ENCODE assay signal across 17 cellular contexts in the genomic region with DNA sequence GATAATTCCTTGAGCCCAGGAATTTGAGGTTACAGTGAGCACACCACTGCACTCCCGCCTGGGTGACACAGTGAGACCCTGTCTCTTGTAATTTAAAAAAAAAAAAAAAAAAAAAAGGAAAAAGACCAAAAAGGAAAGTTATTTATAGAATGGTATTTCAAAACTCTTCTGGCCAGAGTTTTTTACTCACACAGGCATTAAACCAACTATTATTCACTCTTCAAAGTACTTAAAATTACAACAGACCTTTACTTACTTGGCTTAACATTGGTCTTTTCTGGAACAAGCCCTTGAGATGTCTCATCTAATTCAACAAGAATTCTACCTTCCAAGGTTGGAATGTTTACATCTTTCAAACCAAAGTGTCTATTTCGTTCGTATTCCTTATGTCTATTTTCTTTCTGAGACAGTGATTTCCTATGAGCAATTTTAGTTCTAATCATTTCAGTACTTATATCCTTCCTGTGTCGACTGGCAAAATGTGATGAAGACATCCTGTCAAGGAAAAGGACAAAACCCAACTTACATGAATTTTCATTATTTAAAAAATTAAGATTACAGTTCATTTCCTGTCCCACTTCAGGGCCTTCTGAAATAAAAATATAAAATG. TPM values are rescaled to one million over a fixed set of nuclear protein-coding genes. Genes with fewer than 3 reads are reported as not detected.
DNase-seq lines count a peak whose midpoint lies in the region; ATAC-seq and TF ChIP-seq lines count a peak whose summit lies in the region.
"Had no signal": no experiment of that assay in that cellular context is flagged by ENCODE, and none has a peak within 500 bp of the region (broad histone marks: within the 10 kb centered on the region; RNA-seq: fewer than 3 reads in every experiment).

No MANE protein-coding gene starts in this region.

- in situ Hi-C loops in G401 (cut with HindIII; ENCODE audit: low sequenced_read_pairs): no loop called here

- H3K9ac ChIP-seq in iPS-20b (ENCODE audit: low read depth, low read length): peak overlapping the region; percentile 94; the same call in 1 of the 2 replicates

- no peaks in the 10 kb centered on the region for H3K27me3 ChIP-seq in iPS-20b (ENCODE audit: insufficient read depth, low read length)
- H3K27me3 ChIP-seq: thyroid gland had no signal

- peaks cover 9% of the 10 kb centered on the region for H3K9me3 Mint-ChIP-seq in WTC11
- H3K9me3 Mint-ChIP-seq: dendritic cell treated with granulocyte-macrophage colony-stimulating factor and Interleukin-4, amounts not matched to agents 40 ng/mL and 50 ng/mL, for 4 days had no signal

- H3K36me3 ChIP-seq in iPS-20b (ENCODE audit: insufficient read depth, low read depth, low read length): peaks cover 40% of the 10 kb centered on the region
- H3K36me3 ChIP-seq: thyroid gland had no signal

- H3K36me3 Mint-ChIP-seq in WTC11: peaks cover 49% of the 10 kb centered on the region

- POLR2A ChIA-PET in WTC11 (lab: Charles Lee): interaction anchor here (0.6 to 1.3 kb wide), 2 partner anchors 12 to 220 kb away, joined by 3 to 7 read pairs; no protein-coding TSS in a partner anchor

- ATAC-seq in WTC11: no peak
- no peak for ATAC-seq in GM21723 (IDR thresholded peaks at IDR 0.05; ENCODE audit: unreplicated experiment)
- ATAC-seq in HG03139 (IDR thresholded peaks at IDR 0.05; ENCODE audit: unreplicated experiment): no peak

- H3K4me3 ChIP-seq in GM12865 (ENCODE audit: low read depth, low read length) (peak overlapping the region; percentile 78), iPS-20b (ENCODE audit: low read length) (peak overlapping the region; percentile 90; the same call in 1 of the 2 replicates)
- H3K4me3 ChIP-seq: thyroid gland had no signal

- H3K27ac ChIP-seq in iPS-20b (ENCODE audit: low read length): no peak overlapping the region
- H3K27ac ChIP-seq: thyroid gland had no signal

- H3K27ac Mint-ChIP-seq in WTC11: no peak overlapping the region
- H3K27ac Mint-ChIP-seq: dendritic cell treated with granulocyte-macrophage colony-stimulating factor and Interleukin-4, amounts not matched to agents 40 ng/mL and 50 ng/mL, for 4 days had no signal

- H3K9me3 ChIP-seq in iPS-20b (ENCODE audit: insufficient read depth, low read depth, low read length): no peaks in the 10 kb centered on the region; the same call in 1 of the 2 replicates
- H3K9me3 ChIP-seq: thyroid gland had no signal

- peaks cover 7% of the 10 kb centered on the region; the same call in 1 of the 2 replicates for H3K4me1 ChIP-seq in iPS-20b (ENCODE audit: insufficient read depth, low read length)

- TF ChIP-seq CTCF in GM12865 (IDR thresholded peaks at IDR 0.05; ENCODE audit: insufficient read depth, low read depth, low read length, missing control alignments) (no peak), WTC11 (IDR thresholded peaks at IDR 0.05) (no peak)

- DNase-seq in NOMO-1 treated with DMSO at 0.1 percent for 48 hours (lab: John Stamatoyannopoulos, UW; ENCODE audit: unreplicated experiment) (peak; percentile 11), NOMO-1 (lab: John Stamatoyannopoulos, UW; ENCODE audit: unreplicated experiment in 2 of 2) (no peak), GM12865 (ENCODE audit: low read depth) (no peak), WTC11 (ENCODE audit: low spot score) (no peak), G401 (ENCODE audit: low spot score) (no peak)
- DNase-seq: 8988T; activated T-cell treated with anti-CD3 and anti-CD28 coated beads for 4 hours; amniotic stem cell; foreskin melanocyte; NCI-H1694; NCI-H524; stimulated activated CD4-positive, alpha-beta T cell treated with anti-CD3 and anti-CD28 coated beads, Interleukin-12 subunit alpha, Interleukin-12 subunit beta, amount 100 ng/mL, for 4 hours; thyroid gland had no signal

- CTCF ChIA-PET in WTC11 (lab: Charles Lee): interaction anchor here (1.1 to 1.2 kb wide), 2 partner anchors 51 to 138 kb away, joined by 4 to 5 read pairs; no protein-coding TSS in a partner anchor

- no peaks in the 10 kb centered on the region for H3K27me3 Mint-ChIP-seq in WTC11 (ENCODE audit: low read depth)
- H3K27me3 Mint-ChIP-seq: dendritic cell treated with granulocyte-macrophage colony-stimulating factor and Interleukin-4, amounts not matched to agents 40 ng/mL and 50 ng/mL, for 4 days had no signal

- peak overlapping the region; percentile 98 for H3K4me3 Mint-ChIP-seq in WTC11
- H3K4me3 Mint-ChIP-seq: dendritic cell treated with granulocyte-macrophage colony-stimulating factor and Interleukin-4, amounts not matched to agents 40 ng/mL and 50 ng/mL, for 4 days had no signal

- H3K4me1 Mint-ChIP-seq in WTC11: peaks cover 22% of the 10 kb centered on the region

TF ChIP-seq in WTC11, 78 proteins besides CTCF, POLR2A, EP300 and RAD21 (continues in another document):
- TF ChIP-seq, protein P1, sequence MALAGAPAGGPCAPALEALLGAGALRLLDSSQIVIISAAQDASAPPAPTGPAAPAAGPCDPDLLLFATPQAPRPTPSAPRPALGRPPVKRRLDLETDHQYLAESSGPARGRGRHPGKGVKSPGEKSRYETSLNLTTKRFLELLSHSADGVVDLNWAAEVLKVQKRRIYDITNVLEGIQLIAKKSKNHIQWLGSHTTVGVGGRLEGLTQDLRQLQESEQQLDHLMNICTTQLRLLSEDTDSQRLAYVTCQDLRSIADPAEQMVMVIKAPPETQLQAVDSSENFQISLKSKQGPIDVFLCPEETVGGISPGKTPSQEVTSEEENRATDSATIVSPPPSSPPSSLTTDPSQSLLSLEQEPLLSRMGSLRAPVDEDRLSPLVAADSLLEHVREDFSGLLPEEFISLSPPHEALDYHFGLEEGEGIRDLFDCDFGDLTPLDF (CRISPR knock-in tag; IDR thresholded peaks at IDR 0.05): no peak
- TF ChIP-seq GTF2I (CRISPR knock-in tag; conservative IDR thresholded peaks at IDR 0.05) (no peak), NR2C2 (CRISPR knock-in tag; IDR thresholded peaks at IDR 0.05) (no peak), RELA (CRISPR knock-in tag; IDR thresholded peaks at IDR 0.05; ENCODE audit: borderline replicate concordance) (no peak), ZNF263 (CRISPR knock-in tag; IDR thresholded peaks at IDR 0.05; ENCODE audit: low read depth) (no peak), TCF7 (CRISPR knock-in tag; IDR thresholded peaks at IDR 0.05; ENCODE audit: low read depth) (no peak), JUN (CRISPR knock-in tag; IDR thresholded peaks at IDR 0.05) (no peak), ZNF219 (CRISPR knock-in tag; IDR thresholded peaks at IDR 0.05; ENCODE audit: borderline replicate concordance) (no peak), SMAD4 (CRISPR knock-in tag; IDR thresholded peaks at IDR 0.05) (no peak), IRF2 (CRISPR knock-in tag; IDR thresholded peaks at IDR 0.05; ENCODE audit: borderline replicate concordance, low read depth) (no peak)
- TF ChIP-seq, protein P2, sequence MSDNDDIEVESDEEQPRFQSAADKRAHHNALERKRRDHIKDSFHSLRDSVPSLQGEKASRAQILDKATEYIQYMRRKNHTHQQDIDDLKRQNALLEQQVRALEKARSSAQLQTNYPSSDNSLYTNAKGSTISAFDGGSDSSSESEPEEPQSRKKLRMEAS (CRISPR knock-in tag; IDR thresholded peaks at IDR 0.05): no peak
- TF ChIP-seq, protein P3, sequence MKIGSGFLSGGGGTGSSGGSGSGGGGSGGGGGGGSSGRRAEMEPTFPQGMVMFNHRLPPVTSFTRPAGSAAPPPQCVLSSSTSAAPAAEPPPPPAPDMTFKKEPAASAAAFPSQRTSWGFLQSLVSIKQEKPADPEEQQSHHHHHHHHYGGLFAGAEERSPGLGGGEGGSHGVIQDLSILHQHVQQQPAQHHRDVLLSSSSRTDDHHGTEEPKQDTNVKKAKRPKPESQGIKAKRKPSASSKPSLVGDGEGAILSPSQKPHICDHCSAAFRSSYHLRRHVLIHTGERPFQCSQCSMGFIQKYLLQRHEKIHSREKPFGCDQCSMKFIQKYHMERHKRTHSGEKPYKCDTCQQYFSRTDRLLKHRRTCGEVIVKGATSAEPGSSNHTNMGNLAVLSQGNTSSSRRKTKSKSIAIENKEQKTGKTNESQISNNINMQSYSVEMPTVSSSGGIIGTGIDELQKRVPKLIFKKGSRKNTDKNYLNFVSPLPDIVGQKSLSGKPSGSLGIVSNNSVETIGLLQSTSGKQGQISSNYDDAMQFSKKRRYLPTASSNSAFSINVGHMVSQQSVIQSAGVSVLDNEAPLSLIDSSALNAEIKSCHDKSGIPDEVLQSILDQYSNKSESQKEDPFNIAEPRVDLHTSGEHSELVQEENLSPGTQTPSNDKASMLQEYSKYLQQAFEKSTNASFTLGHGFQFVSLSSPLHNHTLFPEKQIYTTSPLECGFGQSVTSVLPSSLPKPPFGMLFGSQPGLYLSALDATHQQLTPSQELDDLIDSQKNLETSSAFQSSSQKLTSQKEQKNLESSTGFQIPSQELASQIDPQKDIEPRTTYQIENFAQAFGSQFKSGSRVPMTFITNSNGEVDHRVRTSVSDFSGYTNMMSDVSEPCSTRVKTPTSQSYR (CRISPR knock-in tag; IDR thresholded peaks at IDR 0.05): no peak

RNA-seq across cellular contexts. Expression of a gene that starts 2.6 kb away (rescaled TPM):
- 130 to 141 TPM (median 132 TPM) in 3 replicates for total RNA-seq in WTC11 (2021)
- 63.1 and 109 TPM in 2 replicates for total RNA-seq in G401 (2014; rRNA removed; shearing (Covaris generic))

RNA-seq across cellular contexts. Expression of a gene that starts 59.7 kb away (rescaled TPM):
- total RNA-seq in WTC11 (2021): 5.8 to 6.7 TPM (median 6.5 TPM) in 3 replicates
- 207 and 236 TPM in 2 replicates for total RNA-seq in G401 (2014; rRNA removed; shearing (Covaris generic))

Comparison
In these comparisons a context has a peak if more than half of its experiments do, and no peak if none do; other contexts are left out.
1. RNA of a gene that starts 59.7 kb away (total RNA-seq): 207 to 236 TPM in G401; 5.8 to 6.7 TPM in WTC11; every median in the first group is over 10 times any median in the second.